28 cellular contexts compared by ENCODE assay signal in genomic region chr10:124821520-124821919, GRCh38.
"Had no signal": no experiment of that assay in that cellular context is flagged by ENCODE, and none has a peak within 500 bp of the region (broad histone marks: within the 10 kb centered on the region; RNA-seq: fewer than 3 reads in every experiment).

No MANE protein-coding gene starts in this region.

- H3K36me3 Mint-ChIP-seq: natural killer cell had no signal

- H3K27me3 ChIP-seq: neural progenitor cell, ovary, right lobe of liver, sigmoid colon, stomach, thyroid gland, tibial nerve, upper lobe of right lung, uterus had no signal

- H3K4me2 ChIP-seq: neural progenitor cell had no signal

- H3K4me3 ChIP-seq: neural progenitor cell, ovary, psoas muscle, right lobe of liver, sigmoid colon, stomach, thoracic aorta, thyroid gland, tibial nerve, upper lobe of right lung, uterus had no signal

- DNase-seq: natural killer cell; occipital lobe; ovary; posterior cingulate gyrus; psoas muscle; right cardiac atrium; right lobe of liver; sigmoid colon; small intestine; stimulated activated CD4-positive, alpha-beta T cell treated with anti-CD3 and anti-CD28 coated beads, Interleukin-15, amount 100 ng/mL, for 24 hours; stimulated activated CD4-positive, alpha-beta T cell treated with anti-CD3 and anti-CD28 coated beads, Interleukin-2, amount 100 ng/mL, for 24 hours; stimulated activated CD4-positive, alpha-beta T cell treated with anti-CD3 and anti-CD28 coated beads, Interleukin-2, amount 100 ng/mL, for 48 hours; stimulated activated CD4-positive, alpha-beta T cell treated with anti-CD3 and anti-CD28 coated beads, Interleukin-4, amount 100 ng/mL, for 24 hours; stimulated activated naive B cell treated with anti-CD40 and anti-IgM and Interleukin-4, amounts not matched to agents 10 μg/mL and 1 μg/mL and 100 μg/mL, for 72 hours; stimulated activated naive CD4-positive, alpha-beta T cell treated with Interleukin-2 at 50 U/mL for 16 hours; stomach; thyroid gland; trophoblast cell; upper lobe of right lung; uterus had no signal

- H3K9me3 ChIP-seq: ovary, psoas muscle, right lobe of liver, sigmoid colon, stomach, thoracic aorta, thyroid gland, tibial nerve, upper lobe of right lung, uterus had no signal

- H3K27ac Mint-ChIP-seq: natural killer cell; nephron; neural progenitor cell; progenitor cell of endocrine pancreas; stimulated activated effector memory CD8-positive, alpha-beta T cell treated with anti-CD3 and anti-CD28 coated beads, Interleukin-12 subunit alpha, Interleukin-12 subunit beta, amount 100 ng/mL, for 72 hours; stimulated activated naive B cell treated with anti-CD40 and anti-IgM and Interleukin-4, amounts not matched to agents 10 μg/mL and 1 μg/mL and 100 μg/mL, for 72 hours; stimulated activated naive CD8-positive, alpha-beta T cell treated with anti-CD3 and anti-CD28 coated beads, Interleukin-15, Interleukin-2, amounts not matched to agents 100 ng/mL and 50 ng/mL, for 24 hours had no signal

- H3K9ac ChIP-seq: neural progenitor cell, parathyroid adenoma had no signal

- ATAC-seq: natural killer cell; psoas muscle; right cardiac atrium; right lobe of liver; stimulated activated effector memory CD8-positive, alpha-beta T cell treated with anti-CD3 and anti-CD28 coated beads, Interleukin-12 subunit alpha, Interleukin-12 subunit beta, amount 100 ng/mL, for 72 hours; stimulated activated naive B cell treated with anti-CD40 and anti-IgM and Interleukin-4, amounts not matched to agents 10 μg/mL and 1 μg/mL and 100 μg/mL, for 72 hours; upper lobe of right lung had no signal

- H2AFZ ChIP-seq: neural progenitor cell, parathyroid adenoma had no signal

- H3K79me2 ChIP-seq: parathyroid adenoma had no signal

- H3K4me1 Mint-ChIP-seq: natural killer cell; nephron; neural progenitor cell; stimulated activated effector memory CD8-positive, alpha-beta T cell treated with anti-CD3 and anti-CD28 coated beads, Interleukin-12 subunit alpha, Interleukin-12 subunit beta, amount 100 ng/mL, for 72 hours; stimulated activated naive B cell treated with anti-CD40 and anti-IgM and Interleukin-4, amounts not matched to agents 10 μg/mL and 1 μg/mL and 100 μg/mL, for 72 hours had no signal

- H3K27me3 Mint-ChIP-seq: progenitor cell of endocrine pancreas; stimulated activated naive B cell treated with anti-CD40 and anti-IgM and Interleukin-4, amounts not matched to agents 10 μg/mL and 1 μg/mL and 100 μg/mL, for 72 hours; stimulated activated naive CD8-positive, alpha-beta T cell treated with anti-CD3 and anti-CD28 coated beads, Interleukin-15, Interleukin-2, amounts not matched to agents 100 ng/mL and 50 ng/mL, for 24 hours had no signal

- H3K36me3 ChIP-seq: ovary, uterus had no signal

- H3K4me3 Mint-ChIP-seq: natural killer cell; nephron; neural progenitor cell; stimulated activated effector memory CD8-positive, alpha-beta T cell treated with anti-CD3 and anti-CD28 coated beads, Interleukin-12 subunit alpha, Interleukin-12 subunit beta, amount 100 ng/mL, for 72 hours; stimulated activated naive B cell treated with anti-CD40 and anti-IgM and Interleukin-4, amounts not matched to agents 10 μg/mL and 1 μg/mL and 100 μg/mL, for 72 hours; stimulated activated naive CD8-positive, alpha-beta T cell treated with anti-CD3 and anti-CD28 coated beads, Interleukin-15, Interleukin-2, amounts not matched to agents 100 ng/mL and 50 ng/mL, for 24 hours had no signal

- H3K4me1 ChIP-seq: neural progenitor cell, parathyroid adenoma, right lobe of liver, sigmoid colon, tibial nerve, upper lobe of right lung, uterus had no signal

- H3K27ac ChIP-seq: neural progenitor cell, ovary, parathyroid adenoma, psoas muscle, right lobe of liver, sigmoid colon, stomach, thoracic aorta, thyroid gland, tibial nerve, upper lobe of right lung, uterus had no signal
